8 cellular contexts compared by ENCODE assay signal in genomic region chr2:241354668-241355658, GRCh38. TPM values are rescaled to one million over a fixed set of nuclear protein-coding genes. Genes with fewer than 3 reads are reported as not detected.
DNase-seq lines count a peak whose midpoint lies in the region; ATAC-seq and TF ChIP-seq lines count a peak whose summit lies in the region.

No MANE protein-coding gene starts in this region.

- peaks cover 34% of the 10 kb centered on the region for H3F3A ChIP-seq in SU-DHL-6 (ENCODE audit: insufficient read depth)

- peak overlapping the region; percentile 31 for H3K27ac Mint-ChIP-seq in activated naive CD8-positive, alpha-beta T cell treated with anti-CD3 and anti-CD28 coated beads, Interleukin-2, amount 50 U/mL, for 24 hours

- intact Hi-C loops in uterus (cut with DNase I; ENCODE audit: low total_unique reads) = loop anchor here (5.0 kb wide), 1 partner anchor 83 kb away; no protein-coding TSS in a partner anchor

- H3K27me3 ChIP-seq in HUES6 (ENCODE audit: control insufficient read depth, insufficient read depth, low read length) (no peaks in the 10 kb centered on the region), SU-DHL-6 (ENCODE audit: low read length) (no peaks in the 10 kb centered on the region), right atrium auricular region (no peaks in the 10 kb centered on the region), uterus (no peaks in the 10 kb centered on the region)

- peak overlapping the region; percentile 15 for H3K4me2 ChIP-seq in SU-DHL-6 (ENCODE audit: low read depth, low read length, poor library complexity, severe bottlenecking)

- H3K36me3 Mint-ChIP-seq in activated naive CD8-positive, alpha-beta T cell treated with anti-CD3 and anti-CD28 coated beads, Interleukin-2, amount 50 U/mL, for 24 hours (ENCODE audit: low read depth) = peaks cover 34% of the 10 kb centered on the region

- H3K27ac ChIP-seq in HUES6 (ENCODE audit: low read depth, low read length) (peak overlapping the region; percentile 71; the same call in 1 of the 2 replicates), SU-DHL-6 (ENCODE audit: low read depth, low read length) (no peak overlapping the region), right atrium auricular region (peak overlapping the region; percentile 65 to 66), uterus (peak overlapping the region; percentile 52 to 84)

- H3K9me3 ChIP-seq in HUES6 (ENCODE audit: control insufficient read depth, insufficient read depth, low read depth, low read length) (no peaks in the 10 kb centered on the region), SU-DHL-6 (ENCODE audit: insufficient read depth, low read length) (no peaks in the 10 kb centered on the region), right atrium auricular region (no peaks in the 10 kb centered on the region), uterus (no peaks in the 10 kb centered on the region)

- H3K9me3 Mint-ChIP-seq in activated naive CD8-positive, alpha-beta T cell treated with anti-CD3 and anti-CD28 coated beads, Interleukin-2, amount 50 U/mL, for 24 hours = no peaks in the 10 kb centered on the region

- no peaks in the 10 kb centered on the region for H3K27me3 Mint-ChIP-seq in activated naive CD8-positive, alpha-beta T cell treated with anti-CD3 and anti-CD28 coated beads, Interleukin-2, amount 50 U/mL, for 24 hours

- H2AFZ ChIP-seq in SU-DHL-6 (ENCODE audit: low read depth, low read length, severe bottlenecking) = no peak overlapping the region

- peaks cover 27% of the 10 kb centered on the region for H3K4me1 Mint-ChIP-seq in activated naive CD8-positive, alpha-beta T cell treated with anti-CD3 and anti-CD28 coated beads, Interleukin-2, amount 50 U/mL, for 24 hours

- peak; percentile 63 for DNase-seq in Daoy (ENCODE audit: low read depth)
- peak; percentile 65 for DNase-seq in activated naive CD8-positive, alpha-beta T cell treated with anti-CD3 and anti-CD28 coated beads, Interleukin-2, amount 50 U/mL, for 24 hours
- peak; percentile 73 for DNase-seq in right atrium auricular region (ENCODE audit: low spot score)
- DNase-seq in renal cortical epithelial cell (ENCODE audit: low read depth) = peak; percentile 86
- DNase-seq in uterus = peak; percentile 82 to 87

- H3K9me2 ChIP-seq in SU-DHL-6 (replicated peaks; ENCODE audit: insufficient read depth, low read length) = no peaks in the 10 kb centered on the region

- H4K20me1 ChIP-seq in SU-DHL-6 (ENCODE audit: low read depth, low read length) = peaks cover 5% of the 10 kb centered on the region

- no peaks in the 10 kb centered on the region for H3K79me2 ChIP-seq in SU-DHL-6 (ENCODE audit: insufficient read depth, low read length)

- H3K4me3 Mint-ChIP-seq in activated naive CD8-positive, alpha-beta T cell treated with anti-CD3 and anti-CD28 coated beads, Interleukin-2, amount 50 U/mL, for 24 hours = peak overlapping the region; percentile 14

- peak; percentile 40 for ATAC-seq in activated naive CD8-positive, alpha-beta T cell treated with anti-CD3 and anti-CD28 coated beads, Interleukin-2, amount 50 U/mL, for 24 hours
- no peak for ATAC-seq in HG03095 (IDR thresholded peaks at IDR 0.05; ENCODE audit: unreplicated experiment)

- TF ChIP-seq POLR2A in uterus (IDR thresholded peaks at IDR 0.05) = peak in 1 of 2 donors; percentile 29

- H3K36me3 ChIP-seq in HUES6 (ENCODE audit: control insufficient read depth, insufficient read depth, low read length) (peaks cover 45% of the 10 kb centered on the region), SU-DHL-6 (ENCODE audit: low read length) (peaks cover 33% of the 10 kb centered on the region), right atrium auricular region (peaks cover 34% of the 10 kb centered on the region), uterus (no peaks in the 10 kb centered on the region)

- H3K4me3 ChIP-seq in HUES6 (ENCODE audit: low read depth, low read length) (peak overlapping the region; percentile 71), SU-DHL-6 (ENCODE audit: insufficient read depth, low read length, poor library complexity, severe bottlenecking) (no peak overlapping the region), right atrium auricular region (peak overlapping the region in 1 of 2 donors; percentile 41), uterus (peak overlapping the region; percentile 7 to 22)

- H3K9ac ChIP-seq in HUES6 (ENCODE audit: low read length) (peak overlapping the region; percentile 77), SU-DHL-6 (ENCODE audit: low read length) (no peak overlapping the region)

- H3K4me1 ChIP-seq in HUES6 (ENCODE audit: control insufficient read depth, insufficient read depth, low read length) = peaks cover 22% of the 10 kb centered on the region
- peaks cover 0 to 26% of the 10 kb centered on the region in 2 donors for H3K4me1 ChIP-seq in right atrium auricular region
- H3K4me1 ChIP-seq in uterus = peaks cover 0 to 6% of the 10 kb centered on the region in 2 donors

- TF ChIP-seq CTCF in SU-DHL-6 (IDR thresholded peaks at IDR 0.05; ENCODE audit: insufficient read depth, low read length, poor library complexity, severe bottlenecking) (no peak), right atrium auricular region (IDR thresholded peaks at IDR 0.05) (no peak), uterus (IDR thresholded peaks at IDR 0.05) (no peak)

RNA-seq across cellular contexts. Expression of gene FARP2, which starts 1.1 kb away (rescaled TPM):
- 22.6 and 34.4 TPM in 2 replicates for total RNA-seq in Daoy (2014; rRNA removed; shearing (Covaris generic))
- total RNA-seq in right atrium auricular region = 10 to 100 TPM; 11.1 to 21.5 TPM
- 51.6 and 62.0 TPM in 2 replicates for total RNA-seq in renal cortical epithelial cell
- 10 to 100 TPM; 20.0 to 92.0 (median 40.6) TPM for total RNA-seq in uterus

RNA-seq across cellular contexts. Expression of gene SEPTIN2, which starts 39.2 kb away (rescaled TPM):
- total RNA-seq in Daoy (2014; rRNA removed; shearing (Covaris generic)) = 244 and 328 TPM in 2 replicates
- total RNA-seq in right atrium auricular region (100 to 1,000 TPM; 143 to 193 TPM), renal cortical epithelial cell (560 and 750 TPM in 2 replicates), uterus (100 to 1,000 TPM; 135 to 631 (median 268) TPM)

RNA-seq across cellular contexts. Expression of gene HDLBP, which starts 39.5 kb away (rescaled TPM):
- total RNA-seq in Daoy (2014; rRNA removed; shearing (Covaris generic)) = 244 and 258 TPM in 2 replicates
- 100 to 1,000 TPM; 274 to 287 TPM for total RNA-seq in right atrium auricular region
- total RNA-seq in renal cortical epithelial cell = 531 and 826 TPM in 2 replicates
- total RNA-seq in uterus = 1,000 to 10,000 TPM in 1 of 4 donors, 100 to 1,000 TPM in 3; 226 to 1,465 (median 466) TPM
